Comparison of ENCODE assay signal across 10 cellular contexts in the genomic region with DNA sequence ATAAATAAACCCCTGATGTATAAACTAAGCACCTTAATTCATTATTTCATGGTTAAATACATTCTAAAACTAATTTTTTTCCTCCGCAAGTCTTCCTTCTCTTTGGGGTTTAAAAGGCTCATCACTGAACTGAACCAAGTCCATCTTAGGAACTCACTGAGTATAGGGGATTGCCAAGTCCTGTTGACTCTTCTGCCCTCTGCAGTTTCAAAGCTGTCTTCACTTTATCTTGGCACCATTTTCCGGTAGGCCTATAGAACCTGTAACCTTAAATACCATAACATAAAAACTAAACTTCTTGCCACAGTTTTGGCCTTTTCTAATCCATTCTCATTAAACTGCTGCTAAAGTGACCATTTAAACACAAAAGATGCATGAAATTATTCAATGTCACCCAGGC.
DNase-seq lines count a peak whose midpoint lies in the region; ATAC-seq and TF ChIP-seq lines count a peak whose summit lies in the region.
"Had no signal": no experiment of that assay in that cellular context is flagged by ENCODE, and none has a peak within 500 bp of the region (broad histone marks: within the 10 kb centered on the region; RNA-seq: fewer than 3 reads in every experiment).

No MANE protein-coding gene starts in this region.

- no peaks in the 10 kb centered on the region for H3K36me3 Mint-ChIP-seq in activated naive CD8-positive, alpha-beta T cell treated with anti-CD3 and anti-CD28 coated beads, Interleukin-2, amount 50 U/mL, for 24 hours (ENCODE audit: low read depth)
- H3K36me3 Mint-ChIP-seq in T-helper 2 cell treated with Interferon-gamma antibody and Interleukin-4, amounts not matched to agents 5 μg/mL and 100 μg/mL, for 36 hours (ENCODE audit: low read depth), result no peaks in the 10 kb centered on the region

- no peaks in the 10 kb centered on the region for H3K4me1 ChIP-seq in right lobe of liver

- H3K4me3 ChIP-seq in AG04450 (ENCODE audit: low read depth, low read length) (no peak overlapping the region), GM12865 (ENCODE audit: low read depth, low read length) (no peak overlapping the region), right lobe of liver (no peak overlapping the region)

- H3K9me3 ChIP-seq in AG04450 (ENCODE audit: control insufficient read depth, insufficient read depth, low read length) (no peaks in the 10 kb centered on the region), right lobe of liver (no peaks in the 10 kb centered on the region)

- peak; percentile 44 for TF ChIP-seq CTCF in AG04450 (IDR thresholded peaks at IDR 0.05; ENCODE audit: low read depth, low read length)
- TF ChIP-seq CTCF in GM12865 (IDR thresholded peaks at IDR 0.05; ENCODE audit: insufficient read depth, low read depth, low read length, missing control alignments), result peak; percentile 47
- TF ChIP-seq CTCF in right lobe of liver (IDR thresholded peaks at IDR 0.05), result peak; percentile 32 to 52 (median 41)

- intact Hi-C loops in right lobe of liver (cut with DNase I), result no loop called here

- no peaks in the 10 kb centered on the region for H3K36me3 ChIP-seq in right lobe of liver

- CTCF ChIA-PET in AG04450 (lab: Charles Lee), result no interaction called here

- no peak overlapping the region for H3K4me3 Mint-ChIP-seq in activated naive CD8-positive, alpha-beta T cell treated with anti-CD3 and anti-CD28 coated beads, Interleukin-2, amount 50 U/mL, for 24 hours
- H3K4me3 Mint-ChIP-seq in T-helper 2 cell treated with Interferon-gamma antibody and Interleukin-4, amounts not matched to agents 5 μg/mL and 100 μg/mL, for 36 hours, result no peak overlapping the region
- H3K4me3 Mint-ChIP-seq: stimulated activated naive CD8-positive, alpha-beta T cell treated with anti-CD3 and anti-CD28 coated beads, Interleukin-15, Interleukin-2, amounts not matched to agents 100 ng/mL and 50 ng/mL, for 24 hours had no signal

- DNase-seq in AG04450 (ENCODE audit: low read depth, low spot score) (no peak), GM12865 (ENCODE audit: low read depth) (peak; percentile 65), M059J (ENCODE audit: low read depth) (peak; percentile 30), right lobe of liver (no peak), 8988T (no peak), foreskin melanocyte (no peak)
- DNase-seq in activated naive CD8-positive, alpha-beta T cell treated with anti-CD3 and anti-CD28 coated beads, Interleukin-2, amount 50 U/mL, for 24 hours, result no peak
- no peak for DNase-seq in T-helper 2 cell treated with Interferon-gamma antibody and Interleukin-4, amounts not matched to agents 5 μg/mL and 100 μg/mL, for 36 hours (ENCODE audit: low spot score)

- no peaks in the 10 kb centered on the region for H3K27me3 Mint-ChIP-seq in activated naive CD8-positive, alpha-beta T cell treated with anti-CD3 and anti-CD28 coated beads, Interleukin-2, amount 50 U/mL, for 24 hours
- peaks cover 4% of the 10 kb centered on the region for H3K27me3 Mint-ChIP-seq in T-helper 2 cell treated with Interferon-gamma antibody and Interleukin-4, amounts not matched to agents 5 μg/mL and 100 μg/mL, for 36 hours (ENCODE audit: low read depth)
- H3K27me3 Mint-ChIP-seq: stimulated activated naive CD8-positive, alpha-beta T cell treated with anti-CD3 and anti-CD28 coated beads, Interleukin-15, Interleukin-2, amounts not matched to agents 100 ng/mL and 50 ng/mL, for 24 hours had no signal

- H3K27ac ChIP-seq in AG04450 (ENCODE audit: low read depth, low read length) (no peak overlapping the region), right lobe of liver (no peak overlapping the region)
- H3K27ac ChIP-seq: epithelial cell of prostate had no signal

- H3K27me3 ChIP-seq in AG04450 (ENCODE audit: control insufficient read depth, insufficient read depth, low read length) (no peaks in the 10 kb centered on the region), right lobe of liver (no peaks in the 10 kb centered on the region)

- POLR2A ChIA-PET in AG04450 (lab: Yijun Ruan, JAX), result no interaction called here

- H3K9me3 Mint-ChIP-seq in activated naive CD8-positive, alpha-beta T cell treated with anti-CD3 and anti-CD28 coated beads, Interleukin-2, amount 50 U/mL, for 24 hours, result no peaks in the 10 kb centered on the region
- H3K9me3 Mint-ChIP-seq in T-helper 2 cell treated with Interferon-gamma antibody and Interleukin-4, amounts not matched to agents 5 μg/mL and 100 μg/mL, for 36 hours, result no peaks in the 10 kb centered on the region
- H3K9me3 Mint-ChIP-seq: stimulated activated naive CD8-positive, alpha-beta T cell treated with anti-CD3 and anti-CD28 coated beads, Interleukin-15, Interleukin-2, amounts not matched to agents 100 ng/mL and 50 ng/mL, for 24 hours had no signal

- 51% methylated on average over 2 of the region's 2 CpGs for WGBS in right lobe of liver (ENCODE audit: insufficient coverage, low coverage, low lambda C conversion rate, missing lambda C conversion rate)

- no peaks in the 10 kb centered on the region for H3K4me1 Mint-ChIP-seq in activated naive CD8-positive, alpha-beta T cell treated with anti-CD3 and anti-CD28 coated beads, Interleukin-2, amount 50 U/mL, for 24 hours
- H3K4me1 Mint-ChIP-seq in T-helper 2 cell treated with Interferon-gamma antibody and Interleukin-4, amounts not matched to agents 5 μg/mL and 100 μg/mL, for 36 hours (ENCODE audit: low read depth), result peaks cover 6% of the 10 kb centered on the region

- no peak for TF ChIP-seq POLR2A in right lobe of liver (IDR thresholded peaks at IDR 0.05)

- H3K27ac Mint-ChIP-seq in activated naive CD8-positive, alpha-beta T cell treated with anti-CD3 and anti-CD28 coated beads, Interleukin-2, amount 50 U/mL, for 24 hours, result no peak overlapping the region
- no peak overlapping the region for H3K27ac Mint-ChIP-seq in T-helper 2 cell treated with Interferon-gamma antibody and Interleukin-4, amounts not matched to agents 5 μg/mL and 100 μg/mL, for 36 hours
- H3K27ac Mint-ChIP-seq: stimulated activated naive CD8-positive, alpha-beta T cell treated with anti-CD3 and anti-CD28 coated beads, Interleukin-15, Interleukin-2, amounts not matched to agents 100 ng/mL and 50 ng/mL, for 24 hours had no signal

- peak; percentile 73 for ATAC-seq in activated naive CD8-positive, alpha-beta T cell treated with anti-CD3 and anti-CD28 coated beads, Interleukin-2, amount 50 U/mL, for 24 hours
- ATAC-seq in right lobe of liver, result peak; percentile 79 to 86 (median 82)

Comparison
In these comparisons a context has a peak if more than half of its experiments do, and no peak if none do; other contexts are left out.
1. DNase-seq: peak in GM12865 (single experiment) and M059J (single experiment); none in AG04450 (single experiment), activated naive CD8-positive, alpha-beta T cell treated with anti-CD3 and anti-CD28 coated beads, Interleukin-2, amount 50 U/mL, for 24 hours (single experiment), right lobe of liver (0 of 3), T-helper 2 cell treated with Interferon-gamma antibody and Interleukin-4, amounts not matched to agents 5 μg/mL and 100 μg/mL, for 36 hours (single experiment), 8988T (single experiment) and foreskin melanocyte (single experiment).
2. Peak in every context shown above with its lines, with median percentiles within 50 percentile points of each other: CTCF ChIP-seq.